1 cellular context compared by ENCODE assay signal in the genomic region with DNA sequence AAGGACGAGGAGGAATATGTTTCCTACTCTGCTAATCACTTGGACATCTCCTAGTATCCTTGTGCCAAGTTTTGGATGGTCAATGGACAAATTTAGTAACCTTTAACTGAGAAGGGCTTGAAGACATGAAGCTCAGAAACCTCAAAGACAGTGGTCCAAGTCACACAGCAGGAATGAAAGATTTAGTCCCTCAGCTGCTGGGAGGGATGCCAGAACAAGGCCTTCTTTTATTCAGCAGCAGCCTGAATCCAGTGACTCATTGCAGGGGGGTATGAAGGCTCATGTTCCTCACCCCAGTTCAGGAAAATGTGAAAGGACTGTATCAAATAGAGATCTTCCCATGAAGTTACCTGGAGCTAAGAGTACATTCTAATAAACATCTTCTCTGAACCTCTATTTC.
TF ChIP-seq lines count a peak whose summit lies in the region.

No MANE protein-coding gene starts in this region.

TF ChIP-seq in GM23338, 12 proteins besides CTCF, POLR2A, EP300 and RAD21:
- TF ChIP-seq ZNF462 (CRISPR knock-in tag; IDR thresholded peaks at IDR 0.05) (no peak), JUNB (IDR thresholded peaks at IDR 0.05; ENCODE audit: unreplicated experiment) (no peak), STAT1 (IDR thresholded peaks at IDR 0.05; ENCODE audit: unreplicated experiment) (no peak), ZNF114 (CRISPR knock-in tag; IDR thresholded peaks at IDR 0.05) (no peak)
